In genomic region chr12:26861690-26862089, GRCh38 we compare ENCODE assay signal across 29 cellular contexts.
"Had no signal": no experiment of that assay in that cellular context is flagged by ENCODE, and none has a peak within 500 bp of the region (broad histone marks: within the 10 kb centered on the region; RNA-seq: fewer than 3 reads in every experiment).

No MANE protein-coding gene starts in this region.

- H3K9me3 ChIP-seq: stomach, suprapubic skin, testis, thoracic aorta, thyroid gland, tibial artery, tibial nerve, transverse colon, upper lobe of left lung, upper lobe of right lung, uterus, vagina had no signal

- H3K27me3 Mint-ChIP-seq: stimulated activated memory B cell treated with anti-CD40 and anti-IgM and Interleukin-4, amounts not matched to agents 10 μg/mL and 1 μg/mL and 100 μg/mL, for 72 hours; type B pancreatic cell had no signal

- H3K27ac Mint-ChIP-seq: stimulated activated effector memory CD8-positive, alpha-beta T cell treated with anti-CD3 and anti-CD28 coated beads, Interleukin-12 subunit alpha, Interleukin-12 subunit beta, amount 100 ng/mL, for 72 hours; stimulated activated memory B cell treated with anti-CD40 and anti-IgM and Interleukin-4, amounts not matched to agents 10 μg/mL and 1 μg/mL and 100 μg/mL, for 72 hours; stimulated activated naive B cell treated with anti-CD40 and anti-IgM and Interleukin-4, amounts not matched to agents 10 μg/mL and 1 μg/mL and 100 μg/mL, for 72 hours; stimulated activated naive CD8-positive, alpha-beta T cell treated with anti-CD3 and anti-CD28 coated beads, Interleukin-15, amount 100 ng/mL, for 72 hours; stimulated activated naive CD8-positive, alpha-beta T cell treated with anti-CD3 and anti-CD28 coated beads, Interleukin-15, Interleukin-2, amounts not matched to agents 100 ng/mL and 50 ng/mL, for 24 hours; type B pancreatic cell had no signal

- H3K4me3 Mint-ChIP-seq: stimulated activated effector memory CD8-positive, alpha-beta T cell treated with anti-CD3 and anti-CD28 coated beads, Interleukin-12 subunit alpha, Interleukin-12 subunit beta, amount 100 ng/mL, for 72 hours; stimulated activated memory B cell treated with anti-CD40 and anti-IgM and Interleukin-4, amounts not matched to agents 10 μg/mL and 1 μg/mL and 100 μg/mL, for 72 hours; stimulated activated naive B cell treated with anti-CD40 and anti-IgM and Interleukin-4, amounts not matched to agents 10 μg/mL and 1 μg/mL and 100 μg/mL, for 72 hours; stimulated activated naive CD8-positive, alpha-beta T cell treated with anti-CD3 and anti-CD28 coated beads, Interleukin-15, amount 100 ng/mL, for 72 hours; stimulated activated naive CD8-positive, alpha-beta T cell treated with anti-CD3 and anti-CD28 coated beads, Interleukin-15, Interleukin-2, amounts not matched to agents 100 ng/mL and 50 ng/mL, for 24 hours; type B pancreatic cell had no signal

- FAIRE-seq: urothelium cell line had no signal

- H3K9me3 Mint-ChIP-seq: stimulated activated effector memory CD8-positive, alpha-beta T cell treated with anti-CD3 and anti-CD28 coated beads, Interleukin-12 subunit alpha, Interleukin-12 subunit beta, amount 100 ng/mL, for 72 hours; stimulated activated naive B cell treated with anti-CD40 and anti-IgM and Interleukin-4, amounts not matched to agents 10 μg/mL and 1 μg/mL and 100 μg/mL, for 72 hours; stimulated activated naive CD8-positive, alpha-beta T cell treated with anti-CD3 and anti-CD28 coated beads, Interleukin-15, amount 100 ng/mL, for 72 hours; stimulated activated naive CD8-positive, alpha-beta T cell treated with anti-CD3 and anti-CD28 coated beads, Interleukin-15, Interleukin-2, amounts not matched to agents 100 ng/mL and 50 ng/mL, for 24 hours; type B pancreatic cell had no signal

- H3K4me3 ChIP-seq: stomach, suprapubic skin, testis, thoracic aorta, thyroid gland, tibial artery, tibial nerve, transverse colon, upper lobe of left lung, upper lobe of right lung, uterus, vagina had no signal

- H3K27me3 ChIP-seq: stomach, suprapubic skin, testis, thyroid gland, tibial artery, tibial nerve, transverse colon, upper lobe of left lung, upper lobe of right lung, uterus, vagina had no signal

- H3K27ac ChIP-seq: stomach, suprapubic skin, testis, thoracic aorta, thyroid gland, tibial artery, tibial nerve, transverse colon, upper lobe of left lung, upper lobe of right lung, uterus, vagina had no signal

- H3K4me1 ChIP-seq: suprapubic skin, testis, tibial artery, tibial nerve, transverse colon, upper lobe of left lung, upper lobe of right lung, uterus, vagina had no signal

- H3K36me3 Mint-ChIP-seq: stimulated activated effector memory CD8-positive, alpha-beta T cell treated with anti-CD3 and anti-CD28 coated beads, Interleukin-12 subunit alpha, Interleukin-12 subunit beta, amount 100 ng/mL, for 72 hours; stimulated activated memory B cell treated with anti-CD40 and anti-IgM and Interleukin-4, amounts not matched to agents 10 μg/mL and 1 μg/mL and 100 μg/mL, for 72 hours; stimulated activated naive B cell treated with anti-CD40 and anti-IgM and Interleukin-4, amounts not matched to agents 10 μg/mL and 1 μg/mL and 100 μg/mL, for 72 hours had no signal

- ATAC-seq: stimulated activated effector memory CD8-positive, alpha-beta T cell treated with anti-CD3 and anti-CD28 coated beads, Interleukin-12 subunit alpha, Interleukin-12 subunit beta, amount 100 ng/mL, for 72 hours; stimulated activated memory B cell treated with anti-CD40 and anti-IgM and Interleukin-4, amounts not matched to agents 10 μg/mL and 1 μg/mL and 100 μg/mL, for 72 hours; stimulated activated naive CD8-positive, alpha-beta T cell treated with anti-CD3 and anti-CD28 coated beads, Interleukin-15, amount 100 ng/mL, for 72 hours; stimulated activated naive CD8-positive, alpha-beta T cell treated with anti-CD3 and anti-CD28 coated beads, Interleukin-15, Interleukin-2, amounts not matched to agents 100 U/mL and 50 U/mL, for 24 hours; upper lobe of right lung had no signal

- DNase-seq: stimulated activated CD4-positive, alpha-beta T cell treated with anti-CD3 and anti-CD28 coated beads, Interleukin-2, amount 100 ng/mL, for 48 hours; stimulated activated CD4-positive, alpha-beta T cell treated with anti-CD3 and anti-CD28 coated beads, Interleukin-4, amount 100 ng/mL, for 1 hour; stimulated activated CD4-positive, alpha-beta T cell treated with anti-CD3 and anti-CD28 coated beads, Interleukin-4, amount 100 ng/mL, for 24 hours; stimulated activated CD4-positive, alpha-beta T cell treated with anti-CD3 and anti-CD28 coated beads, Interleukin-4, amount 100 ng/mL, for 4 hours; stimulated activated CD8-positive, alpha-beta memory T cell treated with anti-CD3 and anti-CD28 coated beads, Interleukin-4, amount 100 ng/mL, for 48 hours; stimulated activated naive B cell treated with anti-CD40 and anti-IgM and Interleukin-4, amounts not matched to agents 10 μg/mL and 1 μg/mL and 100 μg/mL, for 72 hours; stimulated activated naive CD4-positive, alpha-beta T cell; stimulated activated naive CD4-positive, alpha-beta T cell treated with Interleukin-2 at 50 U/mL for 16 hours; stimulated activated naive CD8-positive, alpha-beta T cell treated with anti-CD3 and anti-CD28 coated beads, Interleukin-15, amount 100 ng/mL, for 72 hours; stimulated activated naive CD8-positive, alpha-beta T cell treated with anti-CD3 and anti-CD28 coated beads, Interleukin-15, Interleukin-2, amounts not matched to agents 100 U/mL and 50 U/mL, for 24 hours; stomach; substantia nigra; testis; thyroid gland; tibial artery; transverse colon; trophoblast cell; upper lobe of right lung; uterus had no signal

- H3K36me3 ChIP-seq: stomach, suprapubic skin, thoracic aorta, thyroid gland, tibial artery, tibial nerve, transverse colon, upper lobe of left lung, upper lobe of right lung, uterus, vagina had no signal
